ENCODE assay signal across 14 cellular contexts in the genomic region with DNA sequence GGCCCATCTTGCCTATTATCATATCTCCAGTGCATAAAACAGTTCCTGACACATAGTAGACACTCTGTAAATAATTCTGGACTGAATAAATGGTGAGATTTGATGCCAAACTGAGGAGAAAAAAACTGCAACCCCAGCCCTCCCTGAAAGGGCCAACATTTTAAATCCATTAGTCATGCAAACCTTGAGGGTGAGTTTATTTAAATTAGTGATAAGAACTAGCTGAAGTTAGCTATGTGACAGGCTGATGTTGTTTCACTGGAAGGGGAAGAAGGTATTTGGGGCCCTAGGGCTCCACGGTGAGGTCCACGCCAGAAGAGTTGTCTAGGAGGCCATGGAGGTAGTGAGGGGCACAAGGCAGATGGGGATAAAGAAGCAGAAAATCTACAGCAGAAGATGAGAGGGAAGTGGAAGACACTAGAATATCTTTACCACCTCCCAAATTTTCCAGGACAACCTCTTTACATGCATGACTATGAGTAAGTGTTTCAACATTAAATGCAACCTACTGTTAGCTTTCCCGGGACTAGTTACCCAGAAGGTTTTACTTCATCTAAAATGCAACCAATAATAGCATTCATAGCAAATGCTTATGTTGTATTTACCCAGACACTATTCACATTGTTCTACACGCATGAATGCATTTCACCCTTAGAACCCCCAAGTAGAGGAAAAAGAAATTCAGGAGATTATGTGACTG.
A peak's percentile ranks its signal among the peaks of the same experiment; 100 is the strongest.
DNase-seq lines count a peak whose midpoint lies in the region; ATAC-seq, FAIRE-seq and TF ChIP-seq lines count a peak whose summit lies in the region.
"Had no signal": no experiment of that assay in that cellular context is flagged by ENCODE, and none has a peak within 500 bp of the region (broad histone marks: within the 10 kb centered on the region; RNA-seq: fewer than 3 reads in every experiment).

No MANE protein-coding gene starts in this region.

- no peak overlapping the region for H3K23ac ChIP-seq in mesendoderm (ENCODE audit: low read length)

- H2BK5ac ChIP-seq in mesendoderm (ENCODE audit: low read length): no peak overlapping the region

- TF ChIP-seq CTCF in BJ (IDR thresholded peaks at IDR 0.05; ENCODE audit: insufficient read depth, low read depth, low read length) (no peak), bronchial epithelial cell (IDR thresholded peaks at IDR 0.05; ENCODE audit: insufficient read depth, low read length, severe bottlenecking) (no peak), tibial nerve (IDR thresholded peaks at IDR 0.05) (no peak)

- H3K18ac ChIP-seq in mesendoderm (ENCODE audit: low read length): no peak overlapping the region

- H3K4me3 ChIP-seq in BJ (ENCODE audit: low read depth, low read length) (no peak overlapping the region), HUES6 (ENCODE audit: low read depth, low read length) (peak overlapping the region; percentile 3; the same call in 1 of the 2 replicates), bronchial epithelial cell (ENCODE audit: low read depth, low read length) (no peak overlapping the region), mesendoderm (ENCODE audit: low read length) (no peak overlapping the region), tibial nerve (no peak overlapping the region)
- H3K4me3 ChIP-seq: adrenal gland had no signal

- no peak overlapping the region for H3K4ac ChIP-seq in mesendoderm (ENCODE audit: low read depth, low read length)

- no peak overlapping the region for H2AK5ac ChIP-seq in mesendoderm (ENCODE audit: low read length)

- no peak overlapping the region for H3K27ac Mint-ChIP-seq in activated CD4-positive, alpha-beta memory T cell treated with anti-CD3 and anti-CD28 coated beads for 36 hours
- H3K27ac Mint-ChIP-seq: nephron had no signal

- no peak overlapping the region for H4K5ac ChIP-seq in mesendoderm (ENCODE audit: low read length)

- H2BK15ac ChIP-seq in mesendoderm (replicated peaks; ENCODE audit: low read depth): no peak overlapping the region

- CTCF ChIA-PET in BJ (lab: Yijun Ruan, JAX): interaction anchor here (1.0 to 1.8 kb wide), 4 partner anchors 15 to 27 kb away, joined by 3 to 4 read pairs (median 4); no protein-coding TSS in a partner anchor
- CTCF ChIA-PET in activated CD4-positive, alpha-beta memory T cell treated with anti-CD3 and anti-CD28 coated beads for 36 hours (lab: Charles Lee): no interaction called here

- no peaks in the 10 kb centered on the region for H3K79me2 ChIP-seq in mesendoderm (ENCODE audit: control insufficient read depth, insufficient read depth, low read length)

- no CpG with 5 or more reads among the region's 4 CpGs for WGBS in mesendoderm (ENCODE audit: extremely low coverage, insufficient coverage, low lambda C conversion rate)
- WGBS in tibial nerve, 2 donors: 76 to 78% methylated on average over 4 of the region's 4 CpGs

- H3K27me3 ChIP-seq in BJ (ENCODE audit: control insufficient read depth, insufficient read depth, low read length) (no peaks in the 10 kb centered on the region), HUES6 (ENCODE audit: control insufficient read depth, insufficient read depth, low read length) (no peaks in the 10 kb centered on the region), bronchial epithelial cell (ENCODE audit: control insufficient read depth, insufficient read depth, low read length) (no peaks in the 10 kb centered on the region), mesendoderm (ENCODE audit: insufficient read depth, low read length, poor library complexity) (no peaks in the 10 kb centered on the region), tibial nerve (no peaks in the 10 kb centered on the region)
- H3K27me3 ChIP-seq: adrenal gland had no signal

- H3K36me3 Mint-ChIP-seq in activated CD4-positive, alpha-beta memory T cell treated with anti-CD3 and anti-CD28 coated beads for 36 hours: no peaks in the 10 kb centered on the region

- H3K4me2 ChIP-seq in mesendoderm (ENCODE audit: low read length): no peak overlapping the region

- intact Hi-C loops in activated CD4-positive, alpha-beta memory T cell treated with anti-CD3 and anti-CD28 coated beads for 36 hours (cut with micrococcal nuclease): no loop called here

- no peaks in the 10 kb centered on the region for H3K9me3 Mint-ChIP-seq in activated CD4-positive, alpha-beta memory T cell treated with anti-CD3 and anti-CD28 coated beads for 36 hours
- H3K9me3 Mint-ChIP-seq: nephron had no signal

- no peak for TF ChIP-seq EP300 in tibial nerve (IDR thresholded peaks at IDR 0.05)

- peak; percentile 35 for DNase-seq in BJ (ENCODE audit: low read depth)
- DNase-seq in bronchial epithelial cell (ENCODE audit: low read depth): peak; percentile 66
- peak; percentile 87 for DNase-seq in mesendoderm
- no peak for DNase-seq in tibial nerve (ENCODE audit: low spot score in 2 of 2)
- DNase-seq in activated CD4-positive, alpha-beta memory T cell treated with anti-CD3 and anti-CD28 coated beads for 36 hours: no peak
- no peak for DNase-seq in activated T-cell treated with anti-CD3 and anti-CD28 coated beads for 4 hours
- DNase-seq: DMS 273 treated with DMSO at 0.1 percent for 48 hours; Kasumi-1; stimulated activated CD4-positive, alpha-beta T cell treated with anti-CD3 and anti-CD28 coated beads, Interleukin-15, amount 100 ng/mL, for 24 hours had no signal

- H3K27ac ChIP-seq in HUES6 (ENCODE audit: low read depth, low read length) (no peak overlapping the region; the same call in 1 of the 2 replicates), mesendoderm (ENCODE audit: low read depth, low read length) (no peak overlapping the region), tibial nerve (no peak overlapping the region)
- H3K27ac ChIP-seq: adrenal gland, epithelial cell of prostate had no signal

- H3K4me1 Mint-ChIP-seq in activated CD4-positive, alpha-beta memory T cell treated with anti-CD3 and anti-CD28 coated beads for 36 hours (ENCODE audit: low read depth): no peaks in the 10 kb centered on the region

- no peak overlapping the region for H2BK120ac ChIP-seq in mesendoderm (ENCODE audit: low read depth, low read length)

- H3K36me3 ChIP-seq in BJ (ENCODE audit: control insufficient read depth, insufficient read depth, low read length) (no peaks in the 10 kb centered on the region), HUES6 (ENCODE audit: control insufficient read depth, insufficient read depth, low read length) (no peaks in the 10 kb centered on the region), bronchial epithelial cell (ENCODE audit: control insufficient read depth, insufficient read depth, low read length) (no peaks in the 10 kb centered on the region), mesendoderm (ENCODE audit: control insufficient read depth, insufficient read depth, low read length) (no peaks in the 10 kb centered on the region), tibial nerve (no peaks in the 10 kb centered on the region)
- H3K36me3 ChIP-seq: adrenal gland had no signal

- no peak for TF ChIP-seq POLR2A in tibial nerve (IDR thresholded peaks at IDR 0.05)

- H3K27me3 Mint-ChIP-seq in activated CD4-positive, alpha-beta memory T cell treated with anti-CD3 and anti-CD28 coated beads for 36 hours: peaks cover 2% of the 10 kb centered on the region

- H3K4me3 Mint-ChIP-seq in activated CD4-positive, alpha-beta memory T cell treated with anti-CD3 and anti-CD28 coated beads for 36 hours: no peak overlapping the region
- H3K4me3 Mint-ChIP-seq: nephron had no signal

- ATAC-seq in HG03097 (IDR thresholded peaks at IDR 0.05; ENCODE audit: low FRiP score, unreplicated experiment): no peak

- no peaks in the 10 kb centered on the region for H3K79me1 ChIP-seq in mesendoderm (ENCODE audit: low read length)

- no peak overlapping the region for H4K8ac ChIP-seq in mesendoderm (ENCODE audit: low read depth, low read length)

- H3K9me3 ChIP-seq in HUES6 (ENCODE audit: control insufficient read depth, insufficient read depth, low read depth, low read length): peaks cover 14% of the 10 kb centered on the region; the same call in 1 of the 2 replicates
- H3K9me3 ChIP-seq in tibial nerve: no peaks in the 10 kb centered on the region
- H3K9me3 ChIP-seq: adrenal gland had no signal

- POLR2A ChIA-PET in BJ (lab: Charles Lee): no interaction called here
- POLR2A ChIA-PET in activated CD4-positive, alpha-beta memory T cell treated with anti-CD3 and anti-CD28 coated beads for 36 hours (lab: Charles Lee): no interaction called here

- H3K4me1 ChIP-seq in HUES6 (ENCODE audit: control insufficient read depth, insufficient read depth, low read length): peaks cover 22% of the 10 kb centered on the region
- peaks cover 17% of the 10 kb centered on the region for H3K4me1 ChIP-seq in mesendoderm (ENCODE audit: control insufficient read depth, low read depth, low read length)
- H3K4me1 ChIP-seq in tibial nerve: no peaks in the 10 kb centered on the region

- H3K9ac ChIP-seq in HUES6 (ENCODE audit: low read length) (no peak overlapping the region), mesendoderm (ENCODE audit: low read length) (no peak overlapping the region)

- no peak for FAIRE-seq in bronchial epithelial cell (lab: Jason Lieb, UNC)

- H3K56ac ChIP-seq in mesendoderm (ENCODE audit: low read length): no peak overlapping the region

Comparison
In these comparisons a context has a peak if more than half of its experiments do, and no peak if none do; other contexts are left out.
1. DNase-seq: peak in BJ (single experiment), bronchial epithelial cell (single experiment) and mesendoderm (single experiment); none in tibial nerve (0 of 2), activated CD4-positive, alpha-beta memory T cell treated with anti-CD3 and anti-CD28 coated beads for 36 hours (single experiment) and activated T-cell treated with anti-CD3 and anti-CD28 coated beads for 4 hours (single experiment).